In the genomic region with DNA sequence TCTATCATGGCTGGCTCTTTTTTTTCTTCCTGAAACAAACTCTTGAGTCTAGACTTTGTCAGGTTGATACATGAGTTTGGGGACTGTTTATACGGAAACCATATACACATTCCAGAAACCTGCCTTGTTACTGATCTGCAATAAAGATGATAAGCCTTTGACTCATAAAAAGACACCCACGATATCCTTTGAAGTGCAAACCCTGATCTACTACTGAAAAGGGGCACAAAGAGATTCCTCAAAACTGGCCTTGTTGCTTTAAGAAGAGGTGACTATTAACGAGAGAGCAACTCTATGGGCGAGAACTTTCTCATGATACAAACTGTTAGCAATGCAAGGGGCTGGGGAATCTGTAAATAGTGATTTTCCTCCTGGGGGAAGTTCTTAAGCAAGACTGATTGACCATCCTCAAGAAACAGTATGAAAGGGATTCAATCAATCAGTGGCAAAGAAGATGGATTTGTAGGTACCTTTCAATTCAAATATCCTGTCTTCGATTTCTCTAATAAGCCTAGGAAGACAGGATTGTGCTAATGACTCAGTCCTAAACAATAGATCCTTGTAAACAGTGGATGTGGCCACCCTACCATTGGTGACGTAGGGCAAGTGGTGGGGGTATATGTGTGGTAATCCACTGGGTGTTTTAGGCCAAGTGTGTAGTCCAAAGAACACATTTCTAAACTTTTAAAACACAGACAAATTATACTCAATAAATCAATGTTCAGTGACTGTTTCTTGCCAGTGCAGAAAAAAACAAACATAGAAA, we compare ENCODE assay signal across 7 cellular contexts.
DNase-seq lines count a peak whose midpoint lies in the region; ATAC-seq, FAIRE-seq and TF ChIP-seq lines count a peak whose summit lies in the region.
"Not testable (repeated sequence)": the region's sequence is repeated elsewhere in the genome, so short reads cannot be mapped to it uniquely, and the experiment has no call there.

No MANE protein-coding gene starts in this region.

- DNase-seq in HT-29 (ENCODE audit: low spot score) (peak; percentile 58), RCC 7860 (ENCODE audit: low spot score) (peak; percentile 9), dermis blood vessel endothelial cell (peak; percentile 28), iris pigment epithelial cell (ENCODE audit: low read depth) (peak; percentile 62)
- DNase-seq in activated naive CD4-positive, alpha-beta T cell treated with anti-CD3 and anti-CD28 coated beads, Interleukin-2, amount 50 U/mL, for 72 hours (ENCODE audit: low spot score in 2 of 2); mesothelial cell of epicardium (ENCODE audit: low spot score in 2 of 2, unreplicated experiment in 2 of 2); smooth muscle cell (lab: John Stamatoyannopoulos, UW; ENCODE audit: unreplicated experiment): not testable (repeated sequence)

- H3F3A ChIP-seq in smooth muscle cell (ENCODE audit: low read depth): not testable (repeated sequence)

- H3K9me3 Mint-ChIP-seq in activated naive CD4-positive, alpha-beta T cell treated with anti-CD3 and anti-CD28 coated beads, Interleukin-2, amount 50 U/mL, for 72 hours; mesothelial cell of epicardium: not testable (repeated sequence)

- not testable (repeated sequence) for H3K27me3 Mint-ChIP-seq in mesothelial cell of epicardium (ENCODE audit: low read depth)

- not testable (repeated sequence) for H3K4me2 ChIP-seq in smooth muscle cell

- peak overlapping the region; percentile 36 for H3K27ac ChIP-seq in smooth muscle cell (ENCODE audit: low read depth)

- not testable (repeated sequence) for H2AFZ ChIP-seq in smooth muscle cell (ENCODE audit: low read depth)

- H3K4me3 Mint-ChIP-seq in mesothelial cell of epicardium: not testable (repeated sequence)

- 21% methylated on average over 6 of the region's 6 CpGs for WGBS in smooth muscle cell (ENCODE audit: low lambda C conversion rate)

- not testable (repeated sequence) for H3K4me3 ChIP-seq in smooth muscle cell

- not testable (repeated sequence) for H3K4me1 ChIP-seq in smooth muscle cell (ENCODE audit: low read depth)

- not testable (repeated sequence) for H3K36me3 ChIP-seq in smooth muscle cell (ENCODE audit: low read depth)

- peak; percentile 56 to 93 for ATAC-seq in activated naive CD4-positive, alpha-beta T cell treated with anti-CD3 and anti-CD28 coated beads, Interleukin-2, amount 50 U/mL, for 72 hours

- H3K9ac ChIP-seq in smooth muscle cell (ENCODE audit: low read depth): not testable (repeated sequence)

- not testable (repeated sequence) for H3K79me2 ChIP-seq in smooth muscle cell (ENCODE audit: low read depth)

- FAIRE-seq in RCC 7860 (lab: Jason Lieb, UNC): not testable (repeated sequence)

- peaks cover 20% of the 10 kb centered on the region for H3K4me1 Mint-ChIP-seq in mesothelial cell of epicardium

- H3K27me3 ChIP-seq in smooth muscle cell (ENCODE audit: low read depth): not testable (repeated sequence)

- H3K27ac Mint-ChIP-seq in activated naive CD4-positive, alpha-beta T cell treated with anti-CD3 and anti-CD28 coated beads, Interleukin-2, amount 50 U/mL, for 72 hours: not testable (repeated sequence)
- peak overlapping the region; percentile 97 for H3K27ac Mint-ChIP-seq in mesothelial cell of epicardium

- peaks cover 0 to 11% of the 10 kb centered on the region in 2 donors for H3K36me3 Mint-ChIP-seq in activated naive CD4-positive, alpha-beta T cell treated with anti-CD3 and anti-CD28 coated beads, Interleukin-2, amount 50 U/mL, for 72 hours
- H3K36me3 Mint-ChIP-seq in mesothelial cell of epicardium: not testable (repeated sequence)

- not testable (repeated sequence) for H4K20me1 ChIP-seq in smooth muscle cell (ENCODE audit: low read depth)

- H3K9me3 ChIP-seq in smooth muscle cell (replicated peaks; ENCODE audit: low read depth): not testable (repeated sequence)

- TF ChIP-seq CTCF in mesothelial cell of epicardium (IDR thresholded peaks at IDR 0.05; ENCODE audit: unreplicated experiment); smooth muscle cell (IDR thresholded peaks at IDR 0.05; ENCODE audit: borderline replicate concordance, insufficient read depth, poor library complexity, severe bottlenecking): not testable (repeated sequence)
